Comparison of ENCODE assay signal across 8 cellular contexts in genomic region chr16:5071681-5072333, GRCh38. TPM values are rescaled to one million over a fixed set of nuclear protein-coding genes. Genes with fewer than 3 reads are reported as not detected.
DNase-seq lines count a peak whose midpoint lies in the region; ATAC-seq and TF ChIP-seq lines count a peak whose summit lies in the region.

Gene ALG1, plus strand, starts transcription at chr16:5071843. Its CDS starts 7 bp downstream, at chr16:5071850.

- TF ChIP-seq CTCF in brain (conservative IDR thresholded peaks at IDR 0.05): no peak

- H3K36me3 Mint-ChIP-seq in brain: peaks cover 21% of the 10 kb centered on the region

- peaks cover 22% of the 10 kb centered on the region for H3K4me1 Mint-ChIP-seq in brain

- peaks cover 4% of the 10 kb centered on the region for H3K27me3 Mint-ChIP-seq in brain

- H3K9me3 ChIP-seq in iPS-15b (ENCODE audit: control insufficient read depth, insufficient read depth, low read length) (no peaks in the 10 kb centered on the region), skeletal muscle satellite cell (replicated peaks; ENCODE audit: low read length) (no peaks in the 10 kb centered on the region)

- H3K9me3 Mint-ChIP-seq in brain: peaks cover 0 to 3% (median 0%) of the 10 kb centered on the region in 5 experiments

- peak within 1 kb of the TSS; percentile 88 for H3K4me3 ChIP-seq in iPS-15b (ENCODE audit: low read depth, low read length)
- H3K4me3 ChIP-seq in skeletal muscle satellite cell (ENCODE audit: low read length): peak within 1 kb of the TSS; percentile 90

- ATAC-seq in HG02981 (IDR thresholded peaks at IDR 0.05; ENCODE audit: unreplicated experiment): peak; percentile 84

- peak within 1 kb of the TSS; percentile 93 to 98 (median 94) for H3K4me3 Mint-ChIP-seq in brain

- H3K4me2 ChIP-seq in skeletal muscle satellite cell (ENCODE audit: low read length): peak within 1 kb of the TSS; percentile 87

- H3K9ac ChIP-seq in iPS-15b (ENCODE audit: low read depth, low read length) (peak within 1 kb of the TSS; percentile 71), skeletal muscle satellite cell (ENCODE audit: low read depth, low read length) (peak within 1 kb of the TSS; percentile 88)

- H3K27ac Mint-ChIP-seq in brain: peak within 1 kb of the TSS; percentile 91 to 97 (median 95)

- no peaks in the 10 kb centered on the region for H3K27me3 ChIP-seq in iPS-15b (ENCODE audit: control insufficient read depth, insufficient read depth, low read length)
- H3K27me3 ChIP-seq in skeletal muscle satellite cell (ENCODE audit: control insufficient read depth, insufficient read depth, low read length): peaks cover 9% of the 10 kb centered on the region

- no peaks in the 10 kb centered on the region for H3K4me1 ChIP-seq in iPS-15b (ENCODE audit: control insufficient read depth, insufficient read depth, low read length)
- peaks cover 15% of the 10 kb centered on the region for H3K4me1 ChIP-seq in skeletal muscle satellite cell (ENCODE audit: control insufficient read depth, insufficient read depth, low read length)

- DNase-seq in NCI-H2081 (lab: John Stamatoyannopoulos, UW) (peak; percentile 77 to 83), NCI-H2081 treated with DMSO at 0.1 percent for 48 hours (lab: John Stamatoyannopoulos, UW) (no peak), NCI-H2107 treated with DMSO at 0.1 percent for 48 hours (lab: John Stamatoyannopoulos, UW; ENCODE audit: unreplicated experiment) (peak; percentile 36), UCSD-AML1 (lab: John Stamatoyannopoulos, UW; ENCODE audit: unreplicated experiment) (peak; percentile 90)

- H3K36me3 ChIP-seq in iPS-15b (ENCODE audit: control insufficient read depth, insufficient read depth, low read length) (peaks cover 11% of the 10 kb centered on the region), skeletal muscle satellite cell (ENCODE audit: insufficient read depth, low read length) (peaks cover 14% of the 10 kb centered on the region)

RNA-seq across cellular contexts. Expression of gene ALG1, which starts in this region (rescaled TPM):
- polyA plus RNA-seq in brain (ENCODE audit: insufficient read depth, low read depth, low replicate concordance): 16.6 TPM
- 27.4 and 34.1 TPM in 2 replicates for total RNA-seq in skeletal muscle satellite cell (2012; rRNA removed)
